Comparison of ENCODE assay signal across 1 cellular context in genomic region chr3:186340211-186340610, GRCh38.
TF ChIP-seq lines count a peak whose summit lies in the region.

No MANE protein-coding gene starts in this region.

TF ChIP-seq in GM12878, 131 proteins besides CTCF, POLR2A, EP300 and RAD21:
- TF ChIP-seq FOXM1 (IDR thresholded peaks at IDR 0.05; ENCODE audit: low read depth, low read length) = no peak
- TF ChIP-seq ATF7 (IDR thresholded peaks at IDR 0.05; ENCODE audit: low read depth) = no peak
- TF ChIP-seq STAT3 (IDR thresholded peaks at IDR 0.05; ENCODE audit: low read depth, low read length) = no peak
- TF ChIP-seq, protein P1, sequence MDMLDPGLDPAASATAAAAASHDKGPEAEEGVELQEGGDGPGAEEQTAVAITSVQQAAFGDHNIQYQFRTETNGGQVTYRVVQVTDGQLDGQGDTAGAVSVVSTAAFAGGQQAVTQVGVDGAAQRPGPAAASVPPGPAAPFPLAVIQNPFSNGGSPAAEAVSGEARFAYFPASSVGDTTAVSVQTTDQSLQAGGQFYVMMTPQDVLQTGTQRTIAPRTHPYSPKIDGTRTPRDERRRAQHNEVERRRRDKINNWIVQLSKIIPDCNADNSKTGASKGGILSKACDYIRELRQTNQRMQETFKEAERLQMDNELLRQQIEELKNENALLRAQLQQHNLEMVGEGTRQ (IDR thresholded peaks at IDR 0.05; ENCODE audit: borderline replicate concordance, low read depth, low read length) = no peak
- TF ChIP-seq, protein P2, sequence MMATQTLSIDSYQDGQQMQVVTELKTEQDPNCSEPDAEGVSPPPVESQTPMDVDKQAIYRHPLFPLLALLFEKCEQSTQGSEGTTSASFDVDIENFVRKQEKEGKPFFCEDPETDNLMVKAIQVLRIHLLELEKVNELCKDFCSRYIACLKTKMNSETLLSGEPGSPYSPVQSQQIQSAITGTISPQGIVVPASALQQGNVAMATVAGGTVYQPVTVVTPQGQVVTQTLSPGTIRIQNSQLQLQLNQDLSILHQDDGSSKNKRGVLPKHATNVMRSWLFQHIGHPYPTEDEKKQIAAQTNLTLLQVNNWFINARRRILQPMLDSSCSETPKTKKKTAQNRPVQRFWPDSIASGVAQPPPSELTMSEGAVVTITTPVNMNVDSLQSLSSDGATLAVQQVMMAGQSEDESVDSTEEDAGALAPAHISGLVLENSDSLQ (IDR thresholded peaks at IDR 0.05) = no peak
- no peak for TF ChIP-seq IKZF2 (IDR thresholded peaks at IDR 0.05)
- TF ChIP-seq CHD4 (IDR thresholded peaks at IDR 0.05) = no peak
- no peak for TF ChIP-seq EED (IDR thresholded peaks at IDR 0.05; ENCODE audit: low read depth)
- no peak for TF ChIP-seq CEBPB (IDR thresholded peaks at IDR 0.05; ENCODE audit: borderline replicate concordance in 1 of 2, low read depth in 2 of 2, low read length in 2 of 2)
- TF ChIP-seq HDGF (IDR thresholded peaks at IDR 0.05) = no peak
- TF ChIP-seq ZNF622 (IDR thresholded peaks at IDR 0.05) = no peak
- no peak for TF ChIP-seq JUND (IDR thresholded peaks at IDR 0.05; ENCODE audit: low read depth, low read length)
- no peak for TF ChIP-seq TBL1XR1 (IDR thresholded peaks at IDR 0.05; ENCODE audit: low read depth, low read length)
- TF ChIP-seq RELA (IDR thresholded peaks at IDR 0.05; ENCODE audit: borderline replicate concordance, partially characterized antibody) = no peak
- no peak for TF ChIP-seq ZBTB4 (CRISPR knock-in tag; IDR thresholded peaks at IDR 0.05)
TF ChIP-seq in GM12878: peak in this region for 0.
